In genomic region chr7:155830961-155831806, GRCh38 we compare ENCODE assay signal across 28 cellular contexts. TPM values are rescaled to one million over a fixed set of nuclear protein-coding genes. Genes with fewer than 3 reads are reported as not detected.
DNase-seq lines count a peak whose midpoint lies in the region; ATAC-seq and TF ChIP-seq lines count a peak whose summit lies in the region.
"Had no signal": no experiment of that assay in that cellular context is flagged by ENCODE, and none has a peak within 500 bp of the region (broad histone marks: within the 10 kb centered on the region; RNA-seq: fewer than 3 reads in every experiment).

No MANE protein-coding gene starts in this region.

- no peaks in the 10 kb centered on the region for H3K9me3 ChIP-seq in spleen
- H3K9me3 ChIP-seq in lower lobe of right lung, result no peaks in the 10 kb centered on the region
- H3K9me3 ChIP-seq: HAP-1, SJSA1 had no signal

- ATAC-seq in lower lobe of right lung, result no peak
- ATAC-seq: CD8-positive, alpha-beta T cell; GM12878; GM23338 had no signal

- H3K27me3 Mint-ChIP-seq in chondrocyte (ENCODE audit: low read depth) (peaks cover 25% of the 10 kb centered on the region), neural crest cell (ENCODE audit: low read depth) (peaks cover 4% of the 10 kb centered on the region), CD14-positive monocyte (ENCODE audit: low read depth in 3 of 3) (peaks cover 7 to 12% (median 10%) of the 10 kb centered on the region in 3 donors)

- DNase-seq in H7 (peak; percentile 55), chondrocyte (ENCODE audit: low spot score) (peak; percentile 90), neural crest cell (ENCODE audit: low read depth, low spot score) (no peak), spleen (peak; percentile 65), NCI-H69 (lab: John Stamatoyannopoulos, UW) (no peak), lower lobe of right lung (no peak), CD14-positive monocyte (ENCODE audit: low spot score) (no peak)
- DNase-seq: C1 segment of cervical spinal cord; CD8-positive, alpha-beta T cell; DMS 273 treated with DMSO at 0.1 percent for 48 hours; DMS79; EL; GDM1; HFFc6; NCI-H1048; NCI-H1436; NCI-H187; NCI-H2171 treated with DMSO at 0.1 percent for 48 hours; NCI-H524; NCI-H774; Right ventricle myocardium superior had no signal

- no peak for TF ChIP-seq POLR2A in spleen (IDR thresholded peaks at IDR 0.05)

- H3K4me1 ChIP-seq in spleen (no peaks in the 10 kb centered on the region), lower lobe of right lung (no peaks in the 10 kb centered on the region)
- H3K4me1 ChIP-seq: HAP-1, SJSA1 had no signal

- H3K36me3 ChIP-seq in H7 (replicated peaks; ENCODE audit: control insufficient read depth, insufficient read depth, low read length) (no peaks in the 10 kb centered on the region), spleen (no peaks in the 10 kb centered on the region), lower lobe of right lung (no peaks in the 10 kb centered on the region)
- H3K36me3 ChIP-seq: HAP-1, SJSA1 had no signal

- no peaks in the 10 kb centered on the region for H3K9me3 Mint-ChIP-seq in chondrocyte (ENCODE audit: low read depth)
- H3K9me3 Mint-ChIP-seq in neural crest cell, result no peaks in the 10 kb centered on the region
- H3K9me3 Mint-ChIP-seq in CD14-positive monocyte, result peaks cover 0 to 3% (median 2%) of the 10 kb centered on the region in 7 donors
- H3K9me3 Mint-ChIP-seq: CD8-positive, alpha-beta T cell; GM23338; IgD-negative memory B cell had no signal

- no peak overlapping the region for H3K4me3 Mint-ChIP-seq in chondrocyte (ENCODE audit: unreplicated experiment)
- H3K4me3 Mint-ChIP-seq in neural crest cell, result no peak overlapping the region
- H3K4me3 Mint-ChIP-seq in CD14-positive monocyte, result peak overlapping the region in 1 of 2 donors; percentile 34
- H3K4me3 Mint-ChIP-seq: CD8-positive, alpha-beta T cell; GM23338; HFFc6; IgD-negative memory B cell had no signal

- no peaks in the 10 kb centered on the region for H3K4me1 Mint-ChIP-seq in chondrocyte (ENCODE audit: low read depth)
- H3K4me1 Mint-ChIP-seq in neural crest cell, result no peaks in the 10 kb centered on the region
- H3K4me1 Mint-ChIP-seq in CD14-positive monocyte, result no peaks in the 10 kb centered on the region

- 85 to 90% (median 87%) methylated on average over 34 to 46 of the region's 46 CpGs for WGBS in spleen, 5 donors

- TF ChIP-seq CTCF in chondrocyte (IDR thresholded peaks at IDR 0.05) (no peak), neural crest cell (conservative IDR thresholded peaks at IDR 0.05) (no peak), spleen (IDR thresholded peaks at IDR 0.05 in 8 of 11, conservative IDR thresholded peaks at IDR 0.05 in 3 of 11) (no peak), lower lobe of right lung (IDR thresholded peaks at IDR 0.05) (no peak), CD14-positive monocyte (IDR thresholded peaks at IDR 0.05) (no peak)

- intact Hi-C loops in spleen (cut with DNase I; ENCODE audit: low total_unique reads), result no loop called here
- intact Hi-C loops in lower lobe of right lung (cut with DNase I), result no loop called here
- intact Hi-C loops in CD14-positive monocyte (cut with micrococcal nuclease), result no loop called here

- no peaks in the 10 kb centered on the region for H3K36me3 Mint-ChIP-seq in chondrocyte (ENCODE audit: low read depth)
- H3K36me3 Mint-ChIP-seq in neural crest cell (ENCODE audit: low read depth), result no peaks in the 10 kb centered on the region
- H3K36me3 Mint-ChIP-seq in CD14-positive monocyte, result no peaks in the 10 kb centered on the region
- H3K36me3 Mint-ChIP-seq: CD8-positive, alpha-beta T cell; IgD-negative memory B cell had no signal

- H3K27ac ChIP-seq in spleen (no peak overlapping the region), lower lobe of right lung (no peak overlapping the region)
- H3K27ac ChIP-seq: KMS-11, SJSA1 had no signal

- H3K4me3 ChIP-seq in H7 (ENCODE audit: insufficient read depth, low read depth, low read length) (no peak overlapping the region), spleen (no peak overlapping the region), lower lobe of right lung (no peak overlapping the region)
- H3K4me3 ChIP-seq: GM12878, GM23338, HAP-1, SJSA1 had no signal

- no peaks in the 10 kb centered on the region for H3K27me3 ChIP-seq in H7 (ENCODE audit: control insufficient read depth, insufficient read depth, low read length)
- H3K27me3 ChIP-seq in spleen (replicated peaks in 1 of 7), result peaks cover 0 to 41% (median 0%) of the 10 kb centered on the region in 7 donors
- H3K27me3 ChIP-seq in lower lobe of right lung (ENCODE audit: low read depth), result peaks cover 4% of the 10 kb centered on the region

- H3K27ac Mint-ChIP-seq in chondrocyte (ENCODE audit: unreplicated experiment) (no peak overlapping the region), neural crest cell (ENCODE audit: unreplicated experiment) (peak overlapping the region; percentile 43), CD14-positive monocyte (no peak overlapping the region)
- H3K27ac Mint-ChIP-seq: CD8-positive, alpha-beta T cell; GM23338; HFFc6; IgD-negative memory B cell had no signal

RNA-seq across cellular contexts. Expression of gene SHH, which starts 18.9 kb away (rescaled TPM):
- total RNA-seq in H7 (2014; rRNA removed; shearing (Covaris generic)), result 1.5 and 4.6 TPM in 2 replicates
- total RNA-seq in chondrocyte (not detected in 3 replicates), neural crest cell (not detected in 2 replicates), spleen (not detected), lower lobe of right lung (7.3 TPM)
- polyA plus RNA-seq in spleen (not detected), CD14-positive monocyte (not detected)
- total RNA-seq: A673; CD8-positive, alpha-beta T cell; GM12878; GM23338; HFFc6; Right ventricle myocardium superior; SJSA1 had no signal
- polyA plus RNA-seq: GM12878, GM23338, IgD-negative memory B cell had no signal

Comparison
In these comparisons a context has a peak if more than half of its experiments do, and no peak if none do; other contexts are left out.
1. DNase-seq: peak in H7 (single experiment), chondrocyte (single experiment) and spleen (single experiment); none in neural crest cell (single experiment), NCI-H69 (single experiment), lower lobe of right lung (single experiment) and CD14-positive monocyte (single experiment).